ENCODE assay signal across 8 cellular contexts in genomic region chr5:38994329-38994927, GRCh38.
A peak's percentile ranks its signal among the peaks of the same experiment; 100 is the strongest.
DNase-seq lines count a peak whose midpoint lies in the region; ATAC-seq, FAIRE-seq and TF ChIP-seq lines count a peak whose summit lies in the region.

No MANE protein-coding gene starts in this region.

- intact Hi-C loops in body of pancreas (cut with DNase I): no loop called here
- intact Hi-C loops in thyroid gland (cut with DNase I): no loop called here

- H3K27ac ChIP-seq in body of pancreas (no peak overlapping the region), thyroid gland (no peak overlapping the region)

- peak; percentile 66 for FAIRE-seq in H54 (lab: Jason Lieb, UNC)

- TF ChIP-seq CTCF in body of pancreas (IDR thresholded peaks at IDR 0.05) (peak; percentile 27 to 65 (median 59)), thyroid gland (IDR thresholded peaks at IDR 0.05) (peak; percentile 19 to 76 (median 54))

- TF ChIP-seq POLR2A in H54 (IDR thresholded peaks at IDR 0.05; ENCODE audit: low read depth, low read length) (no peak), body of pancreas (IDR thresholded peaks at IDR 0.05) (no peak), thyroid gland (IDR thresholded peaks at IDR 0.05) (no peak)

- H3K4me1 ChIP-seq in body of pancreas (no peaks in the 10 kb centered on the region), thyroid gland (no peaks in the 10 kb centered on the region)

- H3K27me3 ChIP-seq in body of pancreas (no peaks in the 10 kb centered on the region), thyroid gland (no peaks in the 10 kb centered on the region)

- WGBS in body of pancreas, 2 donors: 27 to 31% methylated on average over 5 of the region's 5 CpGs
- WGBS in thyroid gland, 2 donors: 28 to 32% methylated on average over 5 of the region's 5 CpGs

- H3K36me3 ChIP-seq in body of pancreas (replicated peaks in 1 of 2; ENCODE audit: insufficient read depth in 1 of 2, low read depth in 2 of 2) (no peaks in the 10 kb centered on the region), thyroid gland (no peaks in the 10 kb centered on the region)

- DNase-seq in DMS114 treated with DMSO at 0.1 percent for 48 hours (lab: John Stamatoyannopoulos, UW; ENCODE audit: unreplicated experiment): peak; percentile 57
- no peak for DNase-seq in H54 (ENCODE audit: insufficient read length, low spot score)
- DNase-seq in NCI-H226: peak; percentile 46
- peak; percentile 42 to 65 (median 46) for DNase-seq in body of pancreas
- peak; percentile 67 for DNase-seq in inferior parietal cortex (ENCODE audit: extremely low spot score)
- peak; percentile 35 to 46 for DNase-seq in thyroid gland
- DNase-seq in NK-92 (lab: John Stamatoyannopoulos, UW; ENCODE audit: unreplicated experiment): no peak

- H3K9me3 ChIP-seq in body of pancreas (no peaks in the 10 kb centered on the region), thyroid gland (no peaks in the 10 kb centered on the region)

- H3K4me3 ChIP-seq in body of pancreas (no peak overlapping the region), thyroid gland (replicated peaks in 1 of 3) (no peak overlapping the region)

- ATAC-seq in body of pancreas (peak; percentile 53), HG03139 (IDR thresholded peaks at IDR 0.05; ENCODE audit: unreplicated experiment) (no peak)

Comparison
In these comparisons a context has a peak if more than half of its experiments do, and no peak if none do; other contexts are left out.
1. DNase-seq: peak in DMS114 treated with DMSO at 0.1 percent for 48 hours (single experiment), NCI-H226 (single experiment), body of pancreas (4 of 4), inferior parietal cortex (single experiment) and thyroid gland (2 of 2); none in H54 (single experiment) and NK-92 (single experiment).